In the genomic region with DNA sequence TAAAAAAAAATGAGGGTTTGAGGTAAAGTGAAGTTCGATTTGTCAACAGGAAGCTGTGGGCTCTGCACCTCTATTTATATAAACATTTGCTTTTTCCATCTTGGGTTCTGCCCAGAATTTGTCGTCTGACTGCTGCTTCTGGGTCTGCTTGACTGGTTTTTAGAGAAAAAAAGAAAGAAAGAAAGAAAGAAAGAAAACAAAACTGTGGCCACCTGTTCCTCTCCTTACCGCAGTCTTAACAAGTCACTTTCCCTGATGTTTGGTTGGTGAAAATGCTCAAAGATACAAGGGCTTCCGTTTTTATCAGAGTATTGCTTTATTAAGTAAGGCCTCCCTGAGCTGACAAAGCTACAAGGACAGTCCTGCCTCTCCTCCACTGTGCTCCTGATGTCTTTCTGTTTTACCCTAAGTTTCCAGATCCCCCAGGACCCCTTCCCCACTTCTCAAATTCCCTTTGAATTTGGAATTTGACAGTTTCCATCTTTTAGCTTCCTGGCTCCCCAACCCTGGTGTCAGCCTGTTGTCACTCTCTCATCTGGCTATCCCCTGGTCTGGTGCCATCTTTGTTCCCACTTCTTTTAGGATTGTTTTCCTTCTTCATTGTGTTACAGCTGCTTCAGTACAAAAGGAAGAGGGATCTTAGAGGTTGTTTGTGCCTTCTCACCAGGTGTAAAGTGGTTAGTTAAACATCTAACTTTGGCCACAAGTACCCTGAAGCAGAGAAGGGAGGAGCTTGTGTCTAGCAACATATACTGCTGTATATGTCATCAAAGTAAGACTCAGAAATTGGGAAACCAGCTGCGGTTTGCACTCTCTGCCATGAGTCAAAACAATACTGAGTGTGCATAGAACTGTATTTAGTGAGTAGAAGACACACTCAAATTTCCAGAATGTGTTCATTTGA, we compare ENCODE assay signal across 8 cellular contexts. TPM values are rescaled to one million over a fixed set of nuclear protein-coding genes. Genes with fewer than 3 reads are reported as not detected.
DNase-seq lines count a peak whose midpoint lies in the region; ATAC-seq and TF ChIP-seq lines count a peak whose summit lies in the region.

No MANE protein-coding gene starts in this region.

- H3K9me3 ChIP-seq in WERI-Rb-1 (ENCODE audit: severe bottlenecking), result no peaks in the 10 kb centered on the region

- H3K4me1 Mint-ChIP-seq in T-helper 1 cell treated with Interleukin-12 subunit alpha and Interleukin-12 subunit beta and Interleukin-4 antibody, amounts not matched to agents 30 μg/mL and 1 μg/mL, for 36 hours (ENCODE audit: low read depth), result peaks cover 34% of the 10 kb centered on the region

- H3K4me3 Mint-ChIP-seq in T-helper 1 cell treated with Interleukin-12 subunit alpha and Interleukin-12 subunit beta and Interleukin-4 antibody, amounts not matched to agents 30 μg/mL and 1 μg/mL, for 36 hours, result peak overlapping the region; percentile 66

- no peak overlapping the region for H3K4me3 ChIP-seq in WERI-Rb-1 (ENCODE audit: low read depth, low read length)

- ATAC-seq in GM19043 (IDR thresholded peaks at IDR 0.05; ENCODE audit: low read depth, unreplicated experiment) (peak; percentile 61), HG02943 (IDR thresholded peaks at IDR 0.05; ENCODE audit: low read depth, unreplicated experiment) (peak; percentile 72), foreskin keratinocyte (peak; percentile 64)

- peak; percentile 34 to 57 for DNase-seq in foreskin keratinocyte
- DNase-seq in T1000 (lab: John Stamatoyannopoulos, UW), result no peak
- DNase-seq in NCI-H748 (lab: John Stamatoyannopoulos, UW; ENCODE audit: unreplicated experiment), result no peak
- no peak for DNase-seq in WERI-Rb-1
- no peak for DNase-seq in NCI-H146 (lab: John Stamatoyannopoulos, UW)

- H3K36me3 ChIP-seq in WERI-Rb-1, result no peaks in the 10 kb centered on the region

- H3K27me3 ChIP-seq in foreskin keratinocyte (no peaks in the 10 kb centered on the region), WERI-Rb-1 (ENCODE audit: insufficient read depth, low read depth, severe bottlenecking) (no peaks in the 10 kb centered on the region)

- H3K27ac ChIP-seq in foreskin keratinocyte (no peak overlapping the region), WERI-Rb-1 (no peak overlapping the region)

- H3K27ac Mint-ChIP-seq in T-helper 1 cell treated with Interleukin-12 subunit alpha and Interleukin-12 subunit beta and Interleukin-4 antibody, amounts not matched to agents 30 μg/mL and 1 μg/mL, for 36 hours, result peak overlapping the region; percentile 80

- peaks cover 67% of the 10 kb centered on the region for H3K27me3 Mint-ChIP-seq in T-helper 1 cell treated with Interleukin-12 subunit alpha and Interleukin-12 subunit beta and Interleukin-4 antibody, amounts not matched to agents 30 μg/mL and 1 μg/mL, for 36 hours (ENCODE audit: low read depth)

- no peak for TF ChIP-seq CTCF in foreskin keratinocyte (conservative IDR thresholded peaks at IDR 0.05)
- no peak for TF ChIP-seq CTCF in WERI-Rb-1 (IDR thresholded peaks at IDR 0.05; ENCODE audit: low read depth, low read length)

- H3K4me1 ChIP-seq in foreskin keratinocyte, result no peaks in the 10 kb centered on the region

- no peaks in the 10 kb centered on the region for H3K36me3 Mint-ChIP-seq in T-helper 1 cell treated with Interleukin-12 subunit alpha and Interleukin-12 subunit beta and Interleukin-4 antibody, amounts not matched to agents 30 μg/mL and 1 μg/mL, for 36 hours (ENCODE audit: low read depth)

- no peaks in the 10 kb centered on the region for H3K9me3 Mint-ChIP-seq in T-helper 1 cell treated with Interleukin-12 subunit alpha and Interleukin-12 subunit beta and Interleukin-4 antibody, amounts not matched to agents 30 μg/mL and 1 μg/mL, for 36 hours

RNA-seq across cellular contexts. Expression of a gene that starts 18.0 kb away (rescaled TPM):
- 158 and 191 TPM in 2 replicates for total RNA-seq in foreskin keratinocyte
- polyA plus RNA-seq in foreskin keratinocyte, result 233 and 246 TPM in 2 replicates

RNA-seq across cellular contexts. Expression of a gene that starts 31.9 kb away (rescaled TPM):
- not detected in 2 replicates for total RNA-seq in foreskin keratinocyte
- polyA plus RNA-seq in foreskin keratinocyte, result 0.02 TPM in 1 of 2 replicates, not detected in the other

RNA-seq across cellular contexts. Expression of a gene that starts 53.2 kb away (rescaled TPM):
- total RNA-seq in foreskin keratinocyte, result 35.5 and 39.8 TPM in 2 replicates
- 12.5 and 15.6 TPM in 2 replicates for polyA plus RNA-seq in foreskin keratinocyte

Comparison
In these comparisons a context has a peak if more than half of its experiments do, and no peak if none do; other contexts are left out.
1. DNase-seq: peak in foreskin keratinocyte (2 of 2); none in T1000 (single experiment), NCI-H748 (single experiment), WERI-Rb-1 (single experiment) and NCI-H146 (single experiment).
2. Peak in every context shown above with its lines, with median percentiles within 50 percentile points of each other: ATAC-seq.